Comparison of ENCODE assay signal across 27 cellular contexts in the genomic region with DNA sequence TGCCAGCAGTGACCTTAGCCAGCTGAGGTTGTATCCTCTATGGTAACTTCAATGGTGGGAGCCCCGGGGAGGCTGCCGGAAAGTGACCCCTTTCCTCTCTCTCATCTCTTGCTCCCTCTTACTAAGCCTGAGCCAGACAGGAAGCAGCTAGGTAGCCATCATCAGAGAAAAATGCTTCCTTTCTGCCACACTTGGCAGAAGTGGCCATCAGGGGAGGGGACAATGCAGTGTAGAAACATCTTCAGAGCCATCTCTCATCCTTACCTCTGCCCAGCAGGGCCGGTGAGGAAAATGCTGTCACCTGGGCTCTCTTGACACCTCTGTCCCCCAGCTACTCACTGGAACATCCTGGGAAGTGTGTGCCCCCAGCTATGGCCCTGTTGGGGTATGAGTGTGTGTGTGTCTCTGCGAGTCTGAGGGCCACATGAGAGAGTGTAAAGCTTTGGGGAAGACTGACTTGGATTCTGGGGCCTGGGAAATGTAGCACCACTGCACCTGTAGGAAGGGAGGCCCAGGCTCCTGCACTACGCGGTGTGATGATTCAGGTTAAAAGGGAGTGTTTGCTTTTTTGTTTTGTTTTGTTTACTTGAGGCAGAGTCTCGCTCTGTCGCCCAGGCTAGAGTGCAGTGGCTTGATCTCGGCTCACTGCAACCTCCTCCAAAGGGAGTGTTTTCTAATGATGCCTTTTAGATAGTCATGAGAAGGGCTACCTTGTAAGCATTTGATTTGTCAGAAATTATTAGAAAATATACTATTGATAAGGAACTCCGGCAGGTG. TPM values are rescaled to one million over a fixed set of nuclear protein-coding genes. Genes with fewer than 3 reads are reported as not detected.
DNase-seq lines count a peak whose midpoint lies in the region; ATAC-seq and TF ChIP-seq lines count a peak whose summit lies in the region.
"Had no signal": no experiment of that assay in that cellular context is flagged by ENCODE, and none has a peak within 500 bp of the region (broad histone marks: within the 10 kb centered on the region; RNA-seq: fewer than 3 reads in every experiment).

No MANE protein-coding gene starts in this region.

- no peaks in the 10 kb centered on the region for H3K36me3 Mint-ChIP-seq in activated naive CD4-positive, alpha-beta T cell treated with anti-CD3 and anti-CD28 coated beads for 36 hours (ENCODE audit: low read depth)
- no peaks in the 10 kb centered on the region for H3K36me3 Mint-ChIP-seq in activated naive CD4-positive, alpha-beta T cell treated with anti-CD3 and anti-CD28 coated beads, Interleukin-2, amount 50 U/mL, for 72 hours

- intact Hi-C loops in activated naive CD4-positive, alpha-beta T cell treated with anti-CD3 and anti-CD28 coated beads for 36 hours (cut with micrococcal nuclease): loop anchor here (5.0 kb wide), 1 partner anchor 128 kb away; a partner anchor contains a TSS
- intact Hi-C loops in upper lobe of right lung (cut with DNase I): no loop called here

- CTCF ChIA-PET in activated naive CD4-positive, alpha-beta T cell treated with anti-CD3 and anti-CD28 coated beads for 36 hours (lab: Charles Lee): interaction anchor here (0.5 to 10.4 kb wide), 2 partner anchors 13 to 68 kb away, joined by 3 to 116 read pairs; no protein-coding TSS in a partner anchor

- no peak overlapping the region for H3K4me3 ChIP-seq in MG63
- no peak overlapping the region for H3K4me3 ChIP-seq in upper lobe of right lung
- H3K4me3 ChIP-seq: A549, lung, psoas muscle, thoracic aorta, uterus had no signal

- H3K36me3 ChIP-seq in MG63 (no peaks in the 10 kb centered on the region), upper lobe of right lung (no peaks in the 10 kb centered on the region)
- H3K36me3 ChIP-seq: thoracic aorta, uterus had no signal

- no peak for DNase-seq in activated naive CD4-positive, alpha-beta T cell treated with anti-CD3 and anti-CD28 coated beads for 36 hours
- no peak for DNase-seq in activated naive CD4-positive, alpha-beta T cell treated with anti-CD3 and anti-CD28 coated beads, Interleukin-2, amount 50 U/mL, for 72 hours (ENCODE audit: low spot score in 2 of 2)
- DNase-seq in MG63 (peak; percentile 21), left lobe of liver (ENCODE audit: low spot score) (no peak), upper lobe of right lung (no peak), HCEC 1CT (no peak), iPS-NIHi11 (ENCODE audit: low spot score) (no peak), erythroblast (lab: John Stamatoyannopoulos, UW) (no peak)
- DNase-seq: activated CD4-positive, alpha-beta T cell treated with anti-CD3 and anti-CD28 coated beads, Interleukin-2, amount 10 ng/mL, durations not matched to agents 7 days and 5 days; activated gamma-delta T cell treated with Interleukin-2 at 50 U/mL for 16 hours; activated T-cell treated with anti-CD3 and anti-CD28 coated beads, Interleukin-2, amount 50 U/mL, for 4 hours; DMS79; Karpas-422; NCI-H1694; NCI-H2171 treated with DMSO at 0.1 percent for 48 hours; NCI-H526 treated with DMSO at 0.1 percent for 48 hours; psoas muscle; SHP77; stimulated activated naive CD4-positive, alpha-beta T cell treated with Interleukin-2 at 50 U/mL for 16 hours; SW 1271; T1000; uterus had no signal

- TF ChIP-seq CTCF in upper lobe of right lung (IDR thresholded peaks at IDR 0.05): no peak

- TF ChIP-seq POLR2A in erythroblast (IDR thresholded peaks at IDR 0.05; ENCODE audit: low read length): no peak

- H3K27me3 Mint-ChIP-seq in activated naive CD4-positive, alpha-beta T cell treated with anti-CD3 and anti-CD28 coated beads for 36 hours (ENCODE audit: low read depth): no peaks in the 10 kb centered on the region
- H3K27me3 Mint-ChIP-seq: activated CD4-positive, alpha-beta T cell treated with anti-CD3 and anti-CD28 coated beads, Interleukin-2, amount 10 ng/mL, durations not matched to agents 7 days and 5 days had no signal

- no peaks in the 10 kb centered on the region for H3K9me3 Mint-ChIP-seq in activated naive CD4-positive, alpha-beta T cell treated with anti-CD3 and anti-CD28 coated beads for 36 hours
- H3K9me3 Mint-ChIP-seq in activated naive CD4-positive, alpha-beta T cell treated with anti-CD3 and anti-CD28 coated beads, Interleukin-2, amount 50 U/mL, for 72 hours: no peaks in the 10 kb centered on the region
- H3K9me3 Mint-ChIP-seq: activated CD4-positive, alpha-beta T cell treated with anti-CD3 and anti-CD28 coated beads, Interleukin-2, amount 10 ng/mL, durations not matched to agents 7 days and 5 days; activated T-cell treated with anti-CD3 and anti-CD28 coated beads, Interleukin-2, amount 50 U/mL, for 4 hours had no signal

- no peak overlapping the region for H3K4me3 Mint-ChIP-seq in activated naive CD4-positive, alpha-beta T cell treated with anti-CD3 and anti-CD28 coated beads for 36 hours
- H3K4me3 Mint-ChIP-seq: activated CD4-positive, alpha-beta T cell treated with anti-CD3 and anti-CD28 coated beads, Interleukin-2, amount 10 ng/mL, durations not matched to agents 7 days and 5 days; activated T-cell treated with anti-CD3 and anti-CD28 coated beads, Interleukin-2, amount 50 U/mL, for 4 hours had no signal

- no peak overlapping the region for H3K27ac ChIP-seq in upper lobe of right lung
- H3K27ac ChIP-seq: A549, psoas muscle, thoracic aorta had no signal

- H3K4me1 ChIP-seq in upper lobe of right lung: no peaks in the 10 kb centered on the region
- H3K4me1 ChIP-seq: A549, psoas muscle, uterus had no signal

- no peak for ATAC-seq in activated naive CD4-positive, alpha-beta T cell treated with anti-CD3 and anti-CD28 coated beads, Interleukin-2, amount 50 U/mL, for 72 hours
- ATAC-seq in left lobe of liver (peak; percentile 53), upper lobe of right lung (no peak)
- ATAC-seq: A549; activated T-cell treated with anti-CD3 and anti-CD28 coated beads, Interleukin-2, amount 50 U/mL, for 4 hours; Panc1; psoas muscle had no signal

- H3K4me1 Mint-ChIP-seq in activated naive CD4-positive, alpha-beta T cell treated with anti-CD3 and anti-CD28 coated beads for 36 hours (ENCODE audit: low read depth): peaks cover 12% of the 10 kb centered on the region

- peak overlapping the region; percentile 48 for H3K27ac Mint-ChIP-seq in activated naive CD4-positive, alpha-beta T cell treated with anti-CD3 and anti-CD28 coated beads for 36 hours
- H3K27ac Mint-ChIP-seq in activated naive CD4-positive, alpha-beta T cell treated with anti-CD3 and anti-CD28 coated beads, Interleukin-2, amount 50 U/mL, for 72 hours: peak overlapping the region in 1 of 2 donors; percentile 8
- H3K27ac Mint-ChIP-seq: activated CD4-positive, alpha-beta T cell treated with anti-CD3 and anti-CD28 coated beads, Interleukin-2, amount 10 ng/mL, durations not matched to agents 7 days and 5 days had no signal

- no peaks in the 10 kb centered on the region for H3K9me3 ChIP-seq in MG63
- H3K9me3 ChIP-seq in upper lobe of right lung: no peaks in the 10 kb centered on the region
- H3K9me3 ChIP-seq: A549, psoas muscle, thoracic aorta, uterus had no signal

- H3K27me3 ChIP-seq in MG63 (no peaks in the 10 kb centered on the region), upper lobe of right lung (peaks cover 5% of the 10 kb centered on the region)
- H3K27me3 ChIP-seq: uterus had no signal

RNA-seq across cellular contexts. Expression of a gene that starts 48.7 kb away (rescaled TPM):
- total RNA-seq in activated naive CD4-positive, alpha-beta T cell treated with anti-CD3 and anti-CD28 coated beads for 36 hours: not detected
- total RNA-seq in activated naive CD4-positive, alpha-beta T cell treated with anti-CD3 and anti-CD28 coated beads, Interleukin-2, amount 50 U/mL, for 72 hours: not detected
- not detected in 2 replicates for total RNA-seq in MG63 (2014; rRNA removed; shearing (Covaris generic); ENCODE audit: low replicate concordance)
- total RNA-seq in left lobe of liver (0.13 TPM), upper lobe of right lung (not detected)
- total RNA-seq: activated CD4-positive, alpha-beta T cell treated with anti-CD3 and anti-CD28 coated beads, Interleukin-2, amount 10 ng/mL, durations not matched to agents 7 days and 5 days; activated T-cell treated with anti-CD3 and anti-CD28 coated beads, Interleukin-2, amount 50 U/mL, for 4 hours; glomerular endothelial cell had no signal
